In genomic region chr13:79403113-79403512, GRCh38 we compare ENCODE assay signal across 1 cellular context.
TF ChIP-seq lines count a peak whose summit lies in the region.

No MANE protein-coding gene starts in this region.

TF ChIP-seq in neural cell, 6 proteins besides CTCF, POLR2A, EP300 and RAD21 (continued from another document):
- no peak for TF ChIP-seq REST (IDR thresholded peaks at IDR 0.05; ENCODE audit: borderline replicate concordance)
- no peak for TF ChIP-seq POLR2AphosphoS5 (IDR thresholded peaks at IDR 0.05)
- no peak for TF ChIP-seq SMC3 (conservative IDR thresholded peaks at IDR 0.05; ENCODE audit: poor library complexity)
